In the genomic region with DNA sequence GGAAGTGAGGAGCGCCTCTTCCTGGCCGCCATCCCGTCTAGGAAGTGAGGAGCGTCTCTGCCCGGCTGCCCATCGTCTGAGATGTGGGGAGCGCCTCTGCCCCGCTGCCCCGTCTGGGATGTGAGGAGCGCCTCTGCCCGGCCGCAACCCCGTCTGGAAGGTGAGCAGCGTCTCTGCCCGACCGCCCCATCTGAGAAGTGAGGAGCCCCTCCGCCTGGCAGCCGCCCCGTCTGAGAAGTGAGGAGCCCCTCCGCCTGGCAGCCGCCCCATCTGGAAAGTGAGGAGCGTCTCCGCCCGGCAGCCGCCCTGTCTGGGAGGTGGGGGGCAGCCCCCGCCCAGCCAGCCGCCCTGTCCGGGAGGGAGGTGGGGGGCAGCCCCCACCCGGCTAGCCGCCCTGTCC, we compare ENCODE assay signal across 8 cellular contexts. TPM values are rescaled to one million over a fixed set of nuclear protein-coding genes. Genes with fewer than 3 reads are reported as not detected.
"Had no signal": no experiment of that assay in that cellular context is flagged by ENCODE, and none has a peak within 500 bp of the region (broad histone marks: within the 10 kb centered on the region; RNA-seq: fewer than 3 reads in every experiment).

No MANE protein-coding gene starts in this region.

RNA-seq across cellular contexts. Expression of a gene that starts 14.4 kb away (rescaled TPM):
- total RNA-seq: OCI-LY7, PC-3, PC-9, Peyer's patch, RPMI7951, SJCRH30, SJSA1 had no signal
- polyA plus RNA-seq: SK-N-SH had no signal

RNA-seq across cellular contexts. Expression of a gene that starts 27.0 kb away (rescaled TPM):
- total RNA-seq: OCI-LY7, PC-3, PC-9, SJCRH30, SJSA1 had no signal
- polyA plus RNA-seq: SK-N-SH had no signal
